ENCODE assay signal across 23 cellular contexts in genomic region chr3:17747890-17748247, GRCh38. TPM values are rescaled to one million over a fixed set of nuclear protein-coding genes. Genes with fewer than 3 reads are reported as not detected.
DNase-seq lines count a peak whose midpoint lies in the region; ATAC-seq, FAIRE-seq and TF ChIP-seq lines count a peak whose summit lies in the region.
"Had no signal": no experiment of that assay in that cellular context is flagged by ENCODE, and none has a peak within 500 bp of the region (broad histone marks: within the 10 kb centered on the region; RNA-seq: fewer than 3 reads in every experiment).

No MANE protein-coding gene starts in this region.

- H2AFZ ChIP-seq in astrocyte (ENCODE audit: low read depth, low read length) = no peak overlapping the region

- H3K36me3 Mint-ChIP-seq in astrocyte (ENCODE audit: low read depth, unreplicated experiment) (no peaks in the 10 kb centered on the region), osteocyte (ENCODE audit: unreplicated experiment) (no peaks in the 10 kb centered on the region)
- H3K36me3 Mint-ChIP-seq: type B pancreatic cell had no signal

- no peak overlapping the region for H3K4me3 ChIP-seq in BLaER1
- no peak overlapping the region for H3K4me3 ChIP-seq in astrocyte (ENCODE audit: insufficient read depth, low read depth, low read length)
- no peak overlapping the region for H3K4me3 ChIP-seq in H7 (ENCODE audit: insufficient read depth, low read depth, low read length)
- H3K4me3 ChIP-seq: heart left ventricle had no signal

- no peak for FAIRE-seq in astrocyte (lab: Jason Lieb, UNC)
- FAIRE-seq: endometrium had no signal

- H3K9ac ChIP-seq in BLaER1 (no peak overlapping the region), astrocyte (ENCODE audit: low read length) (no peak overlapping the region)

- no peaks in the 10 kb centered on the region for H3K27me3 Mint-ChIP-seq in astrocyte (ENCODE audit: low read depth, unreplicated experiment)
- H3K27me3 Mint-ChIP-seq in osteocyte (ENCODE audit: unreplicated experiment) = no peaks in the 10 kb centered on the region
- H3K27me3 Mint-ChIP-seq: stimulated activated naive CD8-positive, alpha-beta T cell treated with anti-CD3 and anti-CD28 coated beads, Interleukin-15, Interleukin-2, amounts not matched to agents 100 ng/mL and 50 ng/mL, for 24 hours; type B pancreatic cell had no signal

- peak; percentile 8 for ATAC-seq in GM19025 (IDR thresholded peaks at IDR 0.05; ENCODE audit: low read depth, unreplicated experiment)
- ATAC-seq in HG03460 (IDR thresholded peaks at IDR 0.05; ENCODE audit: unreplicated experiment) = peak; percentile 4
- no peak for ATAC-seq in HG02852 (IDR thresholded peaks at IDR 0.05; ENCODE audit: unreplicated experiment)
- ATAC-seq: heart left ventricle, right cardiac atrium had no signal

- DNase-seq in astrocyte (ENCODE audit: low read depth) (no peak), osteocyte (ENCODE audit: extremely low spot score, unreplicated experiment) (no peak), H7 (no peak)
- no peak for DNase-seq in activated T-cell treated with anti-CD3 and anti-CD28 coated beads, Interleukin-2, amount 50 U/mL, for 1 hour
- DNase-seq: activated CD4-positive, alpha-beta T cell treated with anti-CD3 and anti-CD28 coated beads for 48 hours; activated naive CD4-positive, alpha-beta T cell treated with anti-CD3 and anti-CD28 coated beads for 36 hours; DMS79; heart left ventricle; HFFc6; IMR-90; NCI-H1048; NCI-H2107; NCI-H524 treated with DMSO at 0.1 percent for 48 hours; right cardiac atrium; SHP77 treated with DMSO at 0.1 percent for 48 hours; T1000 had no signal

- H3K4me2 ChIP-seq in BLaER1 (peak overlapping the region; percentile 44), astrocyte (ENCODE audit: low read length) (no peak overlapping the region)

- H3K27me3 ChIP-seq in BLaER1 (no peaks in the 10 kb centered on the region; the same call in 1 of the 2 replicates), astrocyte (ENCODE audit: insufficient read depth, low read length) (no peaks in the 10 kb centered on the region), H7 (ENCODE audit: control insufficient read depth, insufficient read depth, low read length) (no peaks in the 10 kb centered on the region)
- H3K27me3 ChIP-seq: heart left ventricle had no signal

- H3K27ac ChIP-seq in BLaER1 (no peak overlapping the region), astrocyte (ENCODE audit: low read depth, low read length) (no peak overlapping the region)

- H3K9me3 ChIP-seq in BLaER1 (no peaks in the 10 kb centered on the region), astrocyte (ENCODE audit: insufficient read depth, low read depth, low read length) (no peaks in the 10 kb centered on the region)
- H3K9me3 ChIP-seq: heart left ventricle had no signal

- H3K36me3 ChIP-seq in BLaER1 = no peaks in the 10 kb centered on the region
- H3K36me3 ChIP-seq in astrocyte (ENCODE audit: insufficient read depth, low read length) = no peaks in the 10 kb centered on the region
- no peaks in the 10 kb centered on the region for H3K36me3 ChIP-seq in H7 (replicated peaks; ENCODE audit: control insufficient read depth, insufficient read depth, low read length)
- H3K36me3 ChIP-seq: heart left ventricle had no signal

- H3K4me1 Mint-ChIP-seq in astrocyte (ENCODE audit: low read depth, unreplicated experiment) = peaks cover 17% of the 10 kb centered on the region
- peaks cover 15% of the 10 kb centered on the region for H3K4me1 Mint-ChIP-seq in osteocyte (ENCODE audit: unreplicated experiment)

- H4K20me1 ChIP-seq in BLaER1 (no peaks in the 10 kb centered on the region), astrocyte (ENCODE audit: insufficient read depth, low read length) (no peaks in the 10 kb centered on the region)

- no peak for TF ChIP-seq CTCF in astrocyte (IDR thresholded peaks at IDR 0.05; ENCODE audit: insufficient read depth, low read depth, low read length)
- no peak for TF ChIP-seq CTCF in osteocyte (IDR thresholded peaks at IDR 0.05)

- H3K4me3 Mint-ChIP-seq in astrocyte (ENCODE audit: unreplicated experiment) = no peak overlapping the region
- no peak overlapping the region for H3K4me3 Mint-ChIP-seq in osteocyte (ENCODE audit: unreplicated experiment)
- H3K4me3 Mint-ChIP-seq: activated naive CD4-positive, alpha-beta T cell treated with anti-CD3 and anti-CD28 coated beads for 36 hours; HFFc6; stimulated activated naive CD8-positive, alpha-beta T cell treated with anti-CD3 and anti-CD28 coated beads, Interleukin-15, Interleukin-2, amounts not matched to agents 100 ng/mL and 50 ng/mL, for 24 hours; type B pancreatic cell had no signal

- no peaks in the 10 kb centered on the region for H3K9me3 Mint-ChIP-seq in astrocyte (ENCODE audit: unreplicated experiment)
- H3K9me3 Mint-ChIP-seq in osteocyte (ENCODE audit: unreplicated experiment) = no peaks in the 10 kb centered on the region
- H3K9me3 Mint-ChIP-seq: activated naive CD4-positive, alpha-beta T cell treated with anti-CD3 and anti-CD28 coated beads for 36 hours; HFFc6; stimulated activated naive CD8-positive, alpha-beta T cell treated with anti-CD3 and anti-CD28 coated beads, Interleukin-15, Interleukin-2, amounts not matched to agents 100 ng/mL and 50 ng/mL, for 24 hours had no signal

- H3K4me1 ChIP-seq in BLaER1 = peaks cover 34% of the 10 kb centered on the region
- H3K4me1 ChIP-seq in astrocyte (ENCODE audit: insufficient read depth, low read length) = peaks cover 4% of the 10 kb centered on the region

- H3K27ac Mint-ChIP-seq in astrocyte (ENCODE audit: unreplicated experiment) (peak overlapping the region; percentile 53), osteocyte (ENCODE audit: unreplicated experiment) (no peak overlapping the region)
- H3K27ac Mint-ChIP-seq: activated naive CD4-positive, alpha-beta T cell treated with anti-CD3 and anti-CD28 coated beads for 36 hours; HFFc6; stimulated activated naive CD8-positive, alpha-beta T cell treated with anti-CD3 and anti-CD28 coated beads, Interleukin-15, Interleukin-2, amounts not matched to agents 100 ng/mL and 50 ng/mL, for 24 hours; type B pancreatic cell had no signal

- H3K79me2 ChIP-seq in astrocyte (ENCODE audit: insufficient read depth, low read length) = no peaks in the 10 kb centered on the region

RNA-seq across cellular contexts. Expression of gene TBC1D5, which starts 5.4 kb away (rescaled TPM):
- total RNA-seq in astrocyte (22.7 and 23.0 TPM in 2 replicates), osteocyte (63.9 and 69.2 TPM in 2 replicates)
- total RNA-seq in H7 (2014; rRNA removed; shearing (Covaris generic)) = 26.8 and 56.0 TPM in 2 replicates
